ENCODE assay signal across 9 cellular contexts in the genomic region with DNA sequence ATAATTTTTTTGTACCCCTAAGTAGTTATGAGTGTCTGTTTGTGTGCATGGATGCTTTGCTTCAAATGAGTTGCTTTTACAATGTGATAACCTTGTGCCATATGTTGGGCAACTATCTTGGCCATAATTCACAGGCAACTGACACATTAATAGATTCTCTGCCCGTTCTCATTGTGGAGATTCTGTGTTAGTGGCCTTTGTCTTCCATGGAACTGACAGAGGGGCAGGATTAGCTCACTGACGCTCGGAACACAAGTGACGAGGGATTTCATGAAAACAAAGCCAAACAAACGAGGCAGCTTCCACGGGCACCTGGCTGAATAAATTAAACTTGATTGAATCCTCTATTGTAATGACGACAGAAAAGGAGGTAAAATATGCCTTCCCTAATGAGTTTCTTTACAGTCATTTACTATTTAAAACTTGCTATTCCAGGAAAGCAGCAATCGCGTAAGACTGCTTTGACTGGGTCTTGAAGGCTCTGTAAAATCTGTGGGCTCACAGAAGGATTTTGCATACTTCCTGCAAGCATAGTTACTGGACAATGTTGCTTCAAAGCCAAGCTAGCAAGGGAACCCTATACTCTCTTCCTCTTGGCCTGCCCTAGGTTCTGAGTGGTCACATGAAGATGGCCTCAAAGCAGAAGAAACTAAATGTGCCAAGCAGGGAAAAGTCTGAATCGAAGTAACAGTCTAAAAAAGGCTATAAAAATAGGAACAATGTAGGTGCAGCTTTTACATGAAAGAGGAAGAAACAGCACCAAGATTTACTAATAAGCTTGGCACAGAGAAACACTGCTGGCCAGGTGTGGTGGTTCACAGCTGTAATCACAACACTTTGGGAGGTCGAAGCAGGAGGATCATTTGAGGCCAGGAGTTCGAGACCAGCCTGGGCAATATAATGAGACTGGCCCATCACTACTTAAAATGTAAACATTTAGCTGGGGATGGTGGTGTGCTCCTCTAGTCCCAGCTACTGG. TPM values are rescaled to one million over a fixed set of nuclear protein-coding genes. Genes with fewer than 3 reads are reported as not detected.
DNase-seq lines count a peak whose midpoint lies in the region; ATAC-seq and TF ChIP-seq lines count a peak whose summit lies in the region.
"Had no signal": no experiment of that assay in that cellular context is flagged by ENCODE, and none has a peak within 500 bp of the region (broad histone marks: within the 10 kb centered on the region; RNA-seq: fewer than 3 reads in every experiment).

No MANE protein-coding gene starts in this region.

- H3K27me3 ChIP-seq in right cardiac atrium (ENCODE audit: control insufficient read depth, insufficient read depth): no peaks in the 10 kb centered on the region
- no peaks in the 10 kb centered on the region for H3K27me3 ChIP-seq in upper lobe of right lung

- no peak for DNase-seq in Right ventricle myocardium superior
- DNase-seq in right cardiac atrium: no peak
- peak; percentile 81 for DNase-seq in NCI-H82 treated with DMSO at 0.1 percent for 48 hours (lab: John Stamatoyannopoulos, UW; ENCODE audit: unreplicated experiment)
- DNase-seq in inferior parietal cortex (ENCODE audit: extremely low spot score): peak; percentile 23
- no peak for DNase-seq in upper lobe of right lung
- DNase-seq in mesenteric fat pad (ENCODE audit: low spot score): no peak
- DNase-seq in HCEC 1CT: no peak
- DNase-seq: stimulated activated naive CD8-positive, alpha-beta T cell treated with anti-CD3 and anti-CD28 coated beads, Interleukin-15, amount 100 ng/mL, for 72 hours had no signal

- H3K9me3 ChIP-seq in right cardiac atrium (ENCODE audit: control insufficient read depth, low read length) (no peaks in the 10 kb centered on the region), upper lobe of right lung (no peaks in the 10 kb centered on the region)

- H3K4me1 ChIP-seq in right cardiac atrium (ENCODE audit: control insufficient read depth, insufficient read depth, low read length) (no peaks in the 10 kb centered on the region), upper lobe of right lung (no peaks in the 10 kb centered on the region)

- H3K4me3 ChIP-seq in right cardiac atrium (ENCODE audit: low read length) (no peak overlapping the region), upper lobe of right lung (no peak overlapping the region)

- no peak for TF ChIP-seq CTCF in upper lobe of right lung (IDR thresholded peaks at IDR 0.05)

- ATAC-seq in Right ventricle myocardium superior (ENCODE audit: poor library complexity) (peak; percentile 45), right cardiac atrium (no peak), upper lobe of right lung (peak; percentile 78), GM21786 (IDR thresholded peaks at IDR 0.05; ENCODE audit: unreplicated experiment) (no peak)
- ATAC-seq: stimulated activated naive CD8-positive, alpha-beta T cell treated with anti-CD3 and anti-CD28 coated beads, Interleukin-15, amount 100 ng/mL, for 72 hours had no signal

- no peaks in the 10 kb centered on the region for H3K36me3 ChIP-seq in upper lobe of right lung

- WGBS in right cardiac atrium: 51% methylated on average over 12 of the region's 12 CpGs

- H3K27ac ChIP-seq in right cardiac atrium (ENCODE audit: low read length) (no peak overlapping the region), upper lobe of right lung (no peak overlapping the region)

- intact Hi-C loops in Right ventricle myocardium superior (cut with DNase I): no loop called here
- intact Hi-C loops in right cardiac atrium (cut with DNase I): no loop called here
- intact Hi-C loops in upper lobe of right lung (cut with DNase I): no loop called here

RNA-seq across cellular contexts. Expression of gene SINHCAF, which starts 28.1 kb away (rescaled TPM):
- total RNA-seq in Right ventricle myocardium superior (7.5 TPM), right cardiac atrium (10 to 100 TPM in 3 of 4 donors, 1 to 10 TPM in 1; 9.4 to 15.2 (median 13.9) TPM), upper lobe of right lung (45.7 TPM), mesenteric fat pad (21.9 TPM)
- polyA plus RNA-seq in right cardiac atrium: 9.1 TPM

Comparison
In these comparisons a context has a peak if more than half of its experiments do, and no peak if none do; other contexts are left out.
1. ATAC-seq: peak in Right ventricle myocardium superior (single experiment) and upper lobe of right lung (single experiment); none in right cardiac atrium (0 of 2) and GM21786 (single experiment).
2. DNase-seq: peak in NCI-H82 treated with DMSO at 0.1 percent for 48 hours (single experiment) and inferior parietal cortex (single experiment); none in Right ventricle myocardium superior (single experiment), right cardiac atrium (0 of 3), upper lobe of right lung (single experiment), mesenteric fat pad (single experiment) and HCEC 1CT (single experiment).